ENCODE assay signal across 8 cellular contexts in genomic region chrX:56764153-56764974, GRCh38. TPM values are rescaled to one million over a fixed set of nuclear protein-coding genes. Genes with fewer than 3 reads are reported as not detected.
DNase-seq lines count a peak whose midpoint lies in the region; ATAC-seq, FAIRE-seq and TF ChIP-seq lines count a peak whose summit lies in the region.

No MANE protein-coding gene starts in this region.

- ATAC-seq in HG02884 (IDR thresholded peaks at IDR 0.05; ENCODE audit: unreplicated experiment) (peak; percentile 53), K562 (peak; percentile 92)

- no peak overlapping the region for H2AFZ ChIP-seq in K562 (ENCODE audit: low read depth, low read length)

- H3K27ac ChIP-seq in SJCRH30: no peak overlapping the region
- no peak overlapping the region for H3K27ac ChIP-seq in K562 (ENCODE audit: extremely low read depth, low read depth, low read length)

- no TSS peak for BruUV-seq in K562 (replicated peaks; lab: Mats Ljungman, UMichigan)

- DNase-seq in GM18507 (ENCODE audit: extremely low spot score, insufficient read length, low read depth) (no peak), SJCRH30 (peak; percentile 26 to 57), K562 (ENCODE audit: extremely low read depth in 1 of 4, low spot score in 3 of 4) (peak; percentile 38 to 65 (median 40)), inferior parietal cortex (ENCODE audit: extremely low spot score) (peak; percentile 84), NCI-H1105 treated with DMSO at 0.1 percent for 48 hours (lab: John Stamatoyannopoulos, UW) (no peak)
- DNase-seq in stimulated activated CD4-positive, alpha-beta T cell treated with anti-CD3 and anti-CD28 coated beads, Interleukin-15, amount 100 ng/mL, for 48 hours (ENCODE audit: low read depth in 2 of 2): peak; percentile 45 to 77
- no peak for DNase-seq in NK-92 treated with Interleukin-12 subunit alpha and Interleukin-12 subunit beta, amount 100 ng/mL, for 24 hours (lab: John Stamatoyannopoulos, UW)

- in situ Hi-C loops in K562 (cut with MboI): no loop called here

- FAIRE-seq in GM18507 (lab: Jason Lieb, UNC) (peak; percentile 99), K562 (lab: Jason Lieb, UNC) (peak; percentile 72)

- H3K4me3 ChIP-seq in SJCRH30 (no peak overlapping the region), K562 (no peak overlapping the region)

- peak; percentile 23 to 52; a peak in 2 of 4 replicates for TF ChIP-seq RAD21 in K562 (CRISPR knock-in tag; conservative IDR thresholded peaks at IDR 0.05 in 1 of 2, IDR thresholded peaks at IDR 0.05 in 1 of 2)

- no peak for TF ChIP-seq POLR2A in K562 (conservative IDR thresholded peaks at IDR 0.05)

- no peaks in the 10 kb centered on the region for H3K9me3 ChIP-seq in SJCRH30 (replicated peaks)
- H3K9me3 ChIP-seq in K562 (replicated peaks; ENCODE audit: control insufficient read depth, insufficient read depth, low read depth, low read length): no peaks in the 10 kb centered on the region

- no peak overlapping the region for H3K9ac ChIP-seq in K562 (ENCODE audit: insufficient read depth in 1 of 2, low read depth in 2 of 2, low read length in 2 of 2)

- 22% methylated on average over 15 of the region's 20 CpGs for WGBS in K562 (ENCODE audit: insufficient coverage, low coverage, missing lambda C conversion rate)

- H3K4me1 ChIP-seq in SJCRH30 (no peaks in the 10 kb centered on the region), K562 (replicated peaks in 1 of 2; ENCODE audit: control insufficient read depth in 2 of 2, insufficient read depth in 2 of 2, low read length in 2 of 2) (peaks cover 0 to 3% of the 10 kb centered on the region in 2 experiments; a peak in 2 of 5 replicates)

- TF ChIP-seq EP300 in K562 (IDR thresholded peaks at IDR 0.05; ENCODE audit: low read length): no peak

- H3K9me1 ChIP-seq in K562 (ENCODE audit: control insufficient read depth, insufficient read depth, low read length): no peaks in the 10 kb centered on the region

- no peaks in the 10 kb centered on the region for H3K27me3 ChIP-seq in SJCRH30
- H3K27me3 ChIP-seq in K562 (ENCODE audit: control insufficient read depth in 2 of 2, insufficient read depth in 2 of 2, low read length in 2 of 2): no peaks in the 10 kb centered on the region; a peak in 1 of 5 replicates

- H3K4me2 ChIP-seq in K562 (ENCODE audit: insufficient read depth, low read length): no peak overlapping the region

- intact Hi-C loops in K562 (cut with micrococcal nuclease): no loop called here

- H3K79me2 ChIP-seq in K562 (ENCODE audit: control insufficient read depth, insufficient read depth, low read length): no peaks in the 10 kb centered on the region

- no peaks in the 10 kb centered on the region for H4K20me1 ChIP-seq in K562 (replicated peaks; ENCODE audit: control insufficient read depth, insufficient read depth, low read length)

- POLR2A ChIA-PET in K562 (lab: Yijun Ruan, JAX): interaction anchor here (0.6 kb wide), 1 partner anchor 531 kb away, joined by 4 read pairs; no protein-coding TSS in a partner anchor

- H3K36me3 ChIP-seq in SJCRH30 (no peaks in the 10 kb centered on the region), K562 (ENCODE audit: control insufficient read depth, insufficient read depth, low read length) (no peaks in the 10 kb centered on the region)

- CTCF ChIA-PET in K562 (lab: Yijun Ruan, JAX; ENCODE audit: low intra/inter-chr PET ratio): interaction anchor here (0.6 to 1.5 kb wide), 2 partner anchors 212 to 214 kb away, joined by 3 to 4 read pairs; no protein-coding TSS in a partner anchor

- peak; percentile 34 to 69 (median 61); a peak in 5 of 6 replicates for TF ChIP-seq CTCF in K562 (IDR thresholded peaks at IDR 0.05 in 2 of 3, conservative IDR thresholded peaks at IDR 0.05 in 1 of 3; ENCODE audit: insufficient read depth in 2 of 3, low read depth in 1 of 3, low read length in 3 of 3)

TF ChIP-seq in K562, 482 proteins besides CTCF, POLR2A, EP300 and RAD21:
- TF ChIP-seq ZKSCAN3 (CRISPR knock-in tag; IDR thresholded peaks at IDR 0.05): no peak
- TF ChIP-seq SMC3 (conservative IDR thresholded peaks at IDR 0.05; ENCODE audit: insufficient read depth, low read depth, low read length): 0 out of 2 replicates have a peak, but pooled peaks have one; percentile 4
- no peak for TF ChIP-seq RFX5 (IDR thresholded peaks at IDR 0.05; ENCODE audit: low read depth, low read length)
- TF ChIP-seq ZNF384 (IDR thresholded peaks at IDR 0.05; ENCODE audit: low read depth, low read length): peak; percentile 61
- TF ChIP-seq ZNF316 (IDR thresholded peaks at IDR 0.05): no peak
- TF ChIP-seq ZBTB12 (CRISPR knock-in tag; IDR thresholded peaks at IDR 0.05): no peak
- TF ChIP-seq YY1 (IDR thresholded peaks at IDR 0.05; ENCODE audit: borderline replicate concordance in 1 of 3, control insufficient read depth in 1 of 3, extremely low read depth in 1 of 3, insufficient read depth in 3 of 3, insufficient read length in 1 of 3, insufficient replicate concordance in 2 of 3, low read depth in 1 of 3, low read length in 2 of 3): peak in 1 of 3 experiments; percentile 36
- TF ChIP-seq GABPB1 (CRISPR knock-in tag; IDR thresholded peaks at IDR 0.05): no peak
TF ChIP-seq in K562: peak in this region for 3.

RNA-seq across cellular contexts. Expression of gene NBDY, which starts 35.3 kb away (rescaled TPM):
- 14.6 and 16.2 TPM in 2 replicates for total RNA-seq in SJCRH30 (2014; rRNA removed; shearing (Covaris generic))
- total RNA-seq in K562 (2011; cell fraction: chromatin; rRNA removed; ENCODE audit: low replicate concordance): 0.97 and 2.2 TPM in 2 replicates
- 1.0 and 1.2 TPM in 2 replicates for total RNA-seq in K562 (2011; cell fraction: nucleolus; rRNA removed)
- 1.3 and 3.9 TPM in 2 replicates for total RNA-seq in K562 (2011; cell fraction: nucleoplasm; rRNA removed)
- total RNA-seq in K562 (2014; rRNA removed) (1.00 and 2.6 TPM in 2 replicates), K562 (2014; rRNA removed; fragmentation: Illumina TruSeq; extraction: Trizol) (3.1 and 3.7 TPM in 2 replicates), K562 (2015; rRNA removed; fragmentation: Illumina TruSeq; extraction: Trizol) (3.4 and 4.3 TPM in 2 replicates), K562 (2021) (11.4 and 11.9 TPM in 2 replicates)
- polyA plus RNA-seq in K562 (2011; rRNA removed) (0.46 and 2.5 TPM in 2 replicates), K562 (2014; fragmentation: Illumina TruSeq; extraction: Trizol) (15.9 and 21.6 TPM in 2 replicates), K562 (2014; fragmentation: Nextera tagmentation; extraction: Ambion mirVana) (10 to 100 TPM; 24.2 to 24.7 TPM), K562 (2014; rRNA removed) (7.0 and 8.2 TPM in 2 replicates)
- polyA plus RNA-seq in K562 (2011; cell fraction: cytosol; rRNA removed): 0.41 and 4.3 TPM in 2 replicates
- polyA plus RNA-seq in K562 (2011; cell fraction: nucleus; rRNA removed): 0.13 and 1.2 TPM in 2 replicates
- polyA plus RNA-seq in K562 (2012): 15.3 and 17.1 TPM in 2 replicates
- 0.39 and 1.2 TPM in 2 replicates for polyA minus RNA-seq in K562 (2011; rRNA and poly(A)+ RNA removed)
- 3.5 TPM in 1 of 2 replicates, not detected in the other for polyA minus RNA-seq in K562 (2011; cell fraction: cytosol; rRNA and poly(A)+ RNA removed)
- polyA minus RNA-seq in K562 (2011; cell fraction: nucleus; rRNA and poly(A)+ RNA removed): 0.78 and 0.94 TPM in 2 replicates

Comparison
In these comparisons a context has a peak if more than half of its experiments do, and no peak if none do; other contexts are left out.
1. DNase-seq: peak in SJCRH30 (2 of 2), K562 (4 of 4), inferior parietal cortex (single experiment) and stimulated activated CD4-positive, alpha-beta T cell treated with anti-CD3 and anti-CD28 coated beads, Interleukin-15, amount 100 ng/mL, for 48 hours (2 of 2); none in GM18507 (single experiment), NCI-H1105 treated with DMSO at 0.1 percent for 48 hours (single experiment) and NK-92 treated with Interleukin-12 subunit alpha and Interleukin-12 subunit beta, amount 100 ng/mL, for 24 hours (single experiment).